ENCODE assay signal across 8 cellular contexts in genomic region chr9:127905788-127906191, GRCh38. TPM values are rescaled to one million over a fixed set of nuclear protein-coding genes. Genes with fewer than 3 reads are reported as not detected.
DNase-seq lines count a peak whose midpoint lies in the region; ATAC-seq, FAIRE-seq and TF ChIP-seq lines count a peak whose summit lies in the region.

No MANE protein-coding gene starts in this region.

- peaks cover 24% of the 10 kb centered on the region for H3F3A ChIP-seq in PC-9 (ENCODE audit: insufficient read depth, low read depth)

- no peaks in the 10 kb centered on the region for H3K79me2 ChIP-seq in PC-9 (ENCODE audit: low read depth)

- peaks cover 11% of the 10 kb centered on the region; the same call in 1 of the 2 replicates for H3K4me1 ChIP-seq in PC-9 (replicated peaks; ENCODE audit: insufficient read depth)

- TF ChIP-seq CTCF in PC-9 (conservative IDR thresholded peaks at IDR 0.05): no peak

- no peaks in the 10 kb centered on the region for H3K36me3 ChIP-seq in PC-9 (ENCODE audit: low read depth)

- ATAC-seq in GM18858 (IDR thresholded peaks at IDR 0.05; ENCODE audit: unreplicated experiment): no peak

- H3K4me3 ChIP-seq in PC-9: no peak overlapping the region

- H3K4me1 Mint-ChIP-seq in activated CD4-positive, alpha-beta T cell treated with anti-CD3 and anti-CD28 coated beads, Interleukin-2, amount 10 ng/mL, durations not matched to agents 7 days and 5 days: peaks cover 48% of the 10 kb centered on the region
- peaks cover 60% of the 10 kb centered on the region for H3K4me1 Mint-ChIP-seq in dendritic cell treated with granulocyte-macrophage colony-stimulating factor and Interleukin-4, amounts not matched to agents 40 ng/mL and 50 ng/mL, for 4 days (ENCODE audit: low read depth)

- H3K4me3 Mint-ChIP-seq in activated CD4-positive, alpha-beta T cell treated with anti-CD3 and anti-CD28 coated beads, Interleukin-2, amount 10 ng/mL, durations not matched to agents 7 days and 5 days: peak overlapping the region; percentile 86
- peak overlapping the region; percentile 26 for H3K4me3 Mint-ChIP-seq in dendritic cell treated with granulocyte-macrophage colony-stimulating factor and Interleukin-4, amounts not matched to agents 40 ng/mL and 50 ng/mL, for 4 days

- peaks cover 18% of the 10 kb centered on the region for H3K36me3 Mint-ChIP-seq in activated CD4-positive, alpha-beta T cell treated with anti-CD3 and anti-CD28 coated beads, Interleukin-2, amount 10 ng/mL, durations not matched to agents 7 days and 5 days (ENCODE audit: low read depth)
- peaks cover 25% of the 10 kb centered on the region for H3K36me3 Mint-ChIP-seq in dendritic cell treated with granulocyte-macrophage colony-stimulating factor and Interleukin-4, amounts not matched to agents 40 ng/mL and 50 ng/mL, for 4 days (ENCODE audit: low read depth)

- H3K9me3 ChIP-seq in PC-9 (ENCODE audit: insufficient read depth, low read depth): no peaks in the 10 kb centered on the region

- H3K27ac ChIP-seq in PC-9: no peak overlapping the region

- H3K27me3 Mint-ChIP-seq in activated CD4-positive, alpha-beta T cell treated with anti-CD3 and anti-CD28 coated beads, Interleukin-2, amount 10 ng/mL, durations not matched to agents 7 days and 5 days: no peaks in the 10 kb centered on the region
- no peaks in the 10 kb centered on the region for H3K27me3 Mint-ChIP-seq in dendritic cell treated with granulocyte-macrophage colony-stimulating factor and Interleukin-4, amounts not matched to agents 40 ng/mL and 50 ng/mL, for 4 days

- H3K27me3 ChIP-seq in PC-9 (ENCODE audit: insufficient read depth, low read depth): no peaks in the 10 kb centered on the region

- no peak overlapping the region for H2AFZ ChIP-seq in PC-9

- H3K9me3 Mint-ChIP-seq in activated CD4-positive, alpha-beta T cell treated with anti-CD3 and anti-CD28 coated beads, Interleukin-2, amount 10 ng/mL, durations not matched to agents 7 days and 5 days: no peaks in the 10 kb centered on the region
- no peaks in the 10 kb centered on the region for H3K9me3 Mint-ChIP-seq in dendritic cell treated with granulocyte-macrophage colony-stimulating factor and Interleukin-4, amounts not matched to agents 40 ng/mL and 50 ng/mL, for 4 days

- H3K9me2 ChIP-seq in PC-9 (ENCODE audit: insufficient read depth): no peaks in the 10 kb centered on the region

- DNase-seq in GM12891 (ENCODE audit: insufficient read length, low spot score) (no peak), NK-92 (lab: John Stamatoyannopoulos, UW; ENCODE audit: unreplicated experiment) (no peak), NCI-H524 (lab: John Stamatoyannopoulos, UW) (no peak), PC-9 (no peak)
- DNase-seq in activated CD4-positive, alpha-beta T cell treated with anti-CD3 and anti-CD28 coated beads, Interleukin-2, amount 10 ng/mL, durations not matched to agents 7 days and 5 days: peak; percentile 70
- peak; percentile 65 for DNase-seq in stimulated activated CD4-positive, alpha-beta T cell treated with anti-CD3 and anti-CD28 coated beads, Interleukin-15, amount 100 ng/mL, for 24 hours

- POLR2A ChIA-PET in activated CD4-positive, alpha-beta T cell treated with anti-CD3 and anti-CD28 coated beads, Interleukin-2, amount 10 ng/mL, durations not matched to agents 7 days and 5 days (lab: Charles Lee): no interaction called here
- POLR2A ChIA-PET in PC-9 (lab: Charles Lee; ENCODE audit: unreplicated experiment): interaction anchor here (0.6 to 0.7 kb wide), 2 partner anchors 382 to 437 kb away, joined by 3 read pairs; no protein-coding TSS in a partner anchor

- intact Hi-C loops in dendritic cell treated with granulocyte-macrophage colony-stimulating factor and Interleukin-4, amounts not matched to agents 40 ng/mL and 50 ng/mL, for 4 days (cut with micrococcal nuclease): no loop called here
- intact Hi-C loops in PC-9 (cut with micrococcal nuclease; ENCODE audit: unreplicated experiment): no loop called here

- H4K20me1 ChIP-seq in PC-9 (ENCODE audit: insufficient read depth): no peaks in the 10 kb centered on the region

- BruUV-seq in PC-9 (replicated peaks; lab: Mats Ljungman, UMichigan): no TSS peak

- CTCF ChIA-PET in activated CD4-positive, alpha-beta T cell treated with anti-CD3 and anti-CD28 coated beads, Interleukin-2, amount 10 ng/mL, durations not matched to agents 7 days and 5 days (lab: Charles Lee): interaction anchor here (0.8 to 1.6 kb wide), 6 partner anchors 11 to 171 kb away, joined by 3 to 6 read pairs (median 4); partner anchors contain the start of genes CDK9, ST6GALNAC4 and TOR2A
- CTCF ChIA-PET in PC-9 (lab: Charles Lee): no interaction called here

- H3K27ac Mint-ChIP-seq in activated CD4-positive, alpha-beta T cell treated with anti-CD3 and anti-CD28 coated beads, Interleukin-2, amount 10 ng/mL, durations not matched to agents 7 days and 5 days: peak overlapping the region; percentile 95
- peak overlapping the region; percentile 95 for H3K27ac Mint-ChIP-seq in dendritic cell treated with granulocyte-macrophage colony-stimulating factor and Interleukin-4, amounts not matched to agents 40 ng/mL and 50 ng/mL, for 4 days

- H3K4me2 ChIP-seq in PC-9: no peak overlapping the region

- no peak for TF ChIP-seq POLR2A in GM12891 (IDR thresholded peaks at IDR 0.05; ENCODE audit: low read depth, low read length)

- FAIRE-seq in GM12891 (lab: Jason Lieb, UNC): peak; percentile 92

TF ChIP-seq in GM12891, 5 proteins besides CTCF, POLR2A, EP300 and RAD21:
- TF ChIP-seq PAX5 (IDR thresholded peaks at IDR 0.05; ENCODE audit: insufficient read depth, low read length, severe bottlenecking) (no peak), SPI1 (IDR thresholded peaks at IDR 0.05; ENCODE audit: low read depth, low read length) (no peak), POLR2AphosphoS5 (IDR thresholded peaks at IDR 0.05; ENCODE audit: low read depth, low read length) (0 out of 2 replicates have a peak, but pooled peaks have one; percentile 19), POU2F2 (IDR thresholded peaks at IDR 0.05; ENCODE audit: low read depth, low read length) (no peak), TAF1 (IDR thresholded peaks at IDR 0.05; ENCODE audit: low read depth, low read length) (no peak)

RNA-seq across cellular contexts. Expression of gene ST6GALNAC6, which starts 6.4 kb away (rescaled TPM):
- 23.2 TPM for polyA plus RNA-seq in GM12891 (2012; ENCODE audit: low read depth, missing spikeins)
- total RNA-seq in activated CD4-positive, alpha-beta T cell treated with anti-CD3 and anti-CD28 coated beads, Interleukin-2, amount 10 ng/mL, durations not matched to agents 7 days and 5 days: 100 to 1,000 TPM; 100 to 122 TPM
- 23.3 and 27.6 TPM in 2 replicates for total RNA-seq in PC-9 (2021)

RNA-seq across cellular contexts. Expression of gene ST6GALNAC4, which starts 11.1 kb away (rescaled TPM):
- polyA plus RNA-seq in GM12891 (2012; ENCODE audit: low read depth, missing spikeins): 27.0 TPM
- 10 to 100 TPM; 16.8 to 22.4 TPM for total RNA-seq in activated CD4-positive, alpha-beta T cell treated with anti-CD3 and anti-CD28 coated beads, Interleukin-2, amount 10 ng/mL, durations not matched to agents 7 days and 5 days
- 28.3 and 44.3 TPM in 2 replicates for total RNA-seq in PC-9 (2021)

RNA-seq across cellular contexts. Expression of gene PIP5KL1, which starts 24.8 kb away (rescaled TPM):
- polyA plus RNA-seq in GM12891 (2012; ENCODE audit: low read depth, missing spikeins): 0.42 TPM
- total RNA-seq in activated CD4-positive, alpha-beta T cell treated with anti-CD3 and anti-CD28 coated beads, Interleukin-2, amount 10 ng/mL, durations not matched to agents 7 days and 5 days: 1 to 10 TPM; 2.5 to 4.1 TPM
- total RNA-seq in PC-9 (2021): 21.9 and 22.5 TPM in 2 replicates

RNA-seq across cellular contexts. Expression of gene AK1, which starts 28.3 kb away (rescaled TPM):
- polyA plus RNA-seq in GM12891 (2012; ENCODE audit: low read depth, missing spikeins): 7.0 TPM
- 10 to 100 TPM; 53.7 to 62.3 TPM for total RNA-seq in activated CD4-positive, alpha-beta T cell treated with anti-CD3 and anti-CD28 coated beads, Interleukin-2, amount 10 ng/mL, durations not matched to agents 7 days and 5 days
- total RNA-seq in PC-9 (2021): 84.5 and 86.8 TPM in 2 replicates

RNA-seq across cellular contexts. Expression of gene DPM2, which starts 31.9 kb away (rescaled TPM):
- polyA plus RNA-seq in GM12891 (2012; ENCODE audit: low read depth, missing spikeins): 28.2 TPM
- total RNA-seq in activated CD4-positive, alpha-beta T cell treated with anti-CD3 and anti-CD28 coated beads, Interleukin-2, amount 10 ng/mL, durations not matched to agents 7 days and 5 days: 10 to 100 TPM; 79.9 to 80.4 TPM
- 65.5 and 79.4 TPM in 2 replicates for total RNA-seq in PC-9 (2021)

Comparison
In these comparisons a context has a peak if more than half of its experiments do, and no peak if none do; other contexts are left out.
1. DNase-seq: peak in activated CD4-positive, alpha-beta T cell treated with anti-CD3 and anti-CD28 coated beads, Interleukin-2, amount 10 ng/mL, durations not matched to agents 7 days and 5 days (single experiment) and stimulated activated CD4-positive, alpha-beta T cell treated with anti-CD3 and anti-CD28 coated beads, Interleukin-15, amount 100 ng/mL, for 24 hours (single experiment); none in GM12891 (single experiment), NK-92 (single experiment), NCI-H524 (0 of 2) and PC-9 (0 of 2).